29 cellular contexts compared by ENCODE assay signal in the genomic region with DNA sequence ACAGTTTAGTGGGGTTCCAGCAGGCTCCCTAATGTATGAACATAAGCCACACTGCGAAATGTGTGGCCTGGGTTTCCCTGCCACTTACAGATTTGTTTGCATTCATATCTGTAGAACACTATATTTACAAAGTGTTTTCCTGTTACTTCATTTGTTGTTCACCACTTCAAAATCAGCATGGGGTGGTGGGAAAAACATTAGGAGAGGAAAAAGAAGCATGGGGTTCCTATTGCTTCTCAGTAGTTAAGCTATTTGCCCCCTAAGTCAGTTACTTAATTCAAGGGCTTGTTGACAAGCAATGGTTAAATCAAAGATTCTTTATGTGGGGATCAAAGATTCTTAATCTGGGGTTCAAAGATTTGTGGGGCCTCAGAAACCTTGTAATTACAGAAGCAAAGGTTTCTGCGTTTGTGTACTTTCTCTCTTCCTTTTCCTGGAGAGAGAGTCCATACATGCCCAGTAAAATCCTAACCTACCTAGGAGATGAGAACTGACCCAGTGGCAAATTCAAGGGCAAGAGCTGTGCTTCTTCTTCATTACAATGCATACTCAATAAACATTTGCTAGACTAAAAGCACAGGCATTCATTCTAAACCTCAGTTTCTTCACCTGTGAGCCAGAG. TPM values are rescaled to one million over a fixed set of nuclear protein-coding genes. Genes with fewer than 3 reads are reported as not detected.
A peak's percentile ranks its signal among the peaks of the same experiment; 100 is the strongest.
DNase-seq lines count a peak whose midpoint lies in the region; ATAC-seq and TF ChIP-seq lines count a peak whose summit lies in the region.
"Had no signal": no experiment of that assay in that cellular context is flagged by ENCODE, and none has a peak within 500 bp of the region (broad histone marks: within the 10 kb centered on the region; RNA-seq: fewer than 3 reads in every experiment).

No MANE protein-coding gene starts in this region.

- H4K20me1 ChIP-seq in BLaER1, result peaks cover 100% of the 10 kb centered on the region
- no peaks in the 10 kb centered on the region; the same call in 1 of the 2 replicates for H4K20me1 ChIP-seq in GM23338 (replicated peaks; ENCODE audit: insufficient read depth)
- no peaks in the 10 kb centered on the region for H4K20me1 ChIP-seq in neural cell (ENCODE audit: insufficient read depth)

- peaks cover 80% of the 10 kb centered on the region for H3K36me3 ChIP-seq in BLaER1
- H3K36me3 ChIP-seq in GM23338 (ENCODE audit: insufficient read depth), result no peaks in the 10 kb centered on the region
- H3K36me3 ChIP-seq in neural cell (ENCODE audit: insufficient read depth, low read length), result no peaks in the 10 kb centered on the region
- H3K36me3 ChIP-seq: left ventricle myocardium inferior had no signal

- peak; percentile 28 for ATAC-seq in GM23338
- no peak for ATAC-seq in GM18505 (IDR thresholded peaks at IDR 0.05; ENCODE audit: unreplicated experiment)
- no peak for ATAC-seq in GM21723 (IDR thresholded peaks at IDR 0.05; ENCODE audit: unreplicated experiment)
- ATAC-seq: HepG2; naive thymus-derived CD4-positive, alpha-beta T cell had no signal

- no peak for DNase-seq in GM23338 (ENCODE audit: low spot score)
- DNase-seq in NCI-H345 treated with DMSO at 0.1 percent for 48 hours (lab: John Stamatoyannopoulos, UW; ENCODE audit: unreplicated experiment), result no peak
- no peak for DNase-seq in H4 (ENCODE audit: low spot score)
- DNase-seq: activated CD4-positive, alpha-beta T cell treated with anti-CD3 and anti-CD28 coated beads, Interleukin-2, amount 50 U/mL, for 4 hours; activated CD4-positive, CD25-positive, alpha-beta regulatory T cell; amygdala; DMS79 treated with DMSO at 0.1 percent for 48 hours; HFFc6; Kasumi-1; left ventricle myocardium inferior; naive thymus-derived CD4-positive, alpha-beta T cell; NCI-H146; NCI-H2107; NCI-H510A treated with DMSO at 0.1 percent for 48 hours; NK-92 treated with Interleukin-12 subunit alpha and Interleukin-12 subunit beta, amount 100 ng/mL, for 24 hours; SHP77; stimulated activated CD4-positive, alpha-beta T cell treated with anti-CD3 and anti-CD28 coated beads, Interleukin-2, amount 100 ng/mL, for 24 hours; T-helper 9 cell had no signal

- H3K27me3 Mint-ChIP-seq in GM23338 (ENCODE audit: insufficient read depth, low read depth, poor library complexity) (no peaks in the 10 kb centered on the region), brain (no peaks in the 10 kb centered on the region)
- H3K27me3 Mint-ChIP-seq: activated naive CD4-positive, alpha-beta T cell treated with anti-CD3 and anti-CD28 coated beads, Interleukin-2, amount 50 U/mL, for 24 hours; dendritic cell treated with granulocyte-macrophage colony-stimulating factor and Interleukin-4, amounts not matched to agents 40 ng/mL and 50 ng/mL, for 4 days; naive thymus-derived CD4-positive, alpha-beta T cell had no signal

- H3K9me2 ChIP-seq in GM23338 (ENCODE audit: insufficient read depth) (no peaks in the 10 kb centered on the region), neural cell (ENCODE audit: insufficient read depth, low read length) (no peaks in the 10 kb centered on the region)

- no peaks in the 10 kb centered on the region for H3F3A ChIP-seq in GM23338 (replicated peaks; ENCODE audit: low read depth)
- no peaks in the 10 kb centered on the region for H3F3A ChIP-seq in neural cell (ENCODE audit: insufficient read depth, low read length, poor library complexity, severe bottlenecking)

- H3K4me1 Mint-ChIP-seq in GM23338 (peaks cover 52% of the 10 kb centered on the region), brain (peaks cover 81% of the 10 kb centered on the region)
- H3K4me1 Mint-ChIP-seq: activated naive CD4-positive, alpha-beta T cell treated with anti-CD3 and anti-CD28 coated beads, Interleukin-2, amount 50 U/mL, for 24 hours; naive thymus-derived CD4-positive, alpha-beta T cell had no signal

- no peak overlapping the region; the same call in 1 of the 2 replicates for H3K27ac ChIP-seq in BLaER1
- H3K27ac ChIP-seq in GM23338 (ENCODE audit: low read depth), result peak overlapping the region; percentile 52; the same call in 1 of the 2 replicates
- no peak overlapping the region for H3K27ac ChIP-seq in neural cell (ENCODE audit: low read length)
- H3K27ac ChIP-seq: HL-60, left ventricle myocardium inferior had no signal

- H3K4me1 ChIP-seq in BLaER1 (peaks cover 87% of the 10 kb centered on the region), GM23338 (ENCODE audit: insufficient read depth) (peaks cover 47% of the 10 kb centered on the region)

- H3K4me3 ChIP-seq in BLaER1, result no peak overlapping the region
- H3K4me3 ChIP-seq in GM23338, result no peak overlapping the region
- H3K4me3 ChIP-seq in neural cell (ENCODE audit: low read length), result peak overlapping the region; percentile 11
- H3K4me3 ChIP-seq: BLaER1 treated with 17β-estradiol and CSF1 and Interleukin-3, amounts not matched to agents 10 nM and 100 nM; left ventricle myocardium inferior had no signal

- H3K9me3 ChIP-seq in BLaER1 (0 out of 2 replicates have a peak, but pooled peaks cover 5% of the 10 kb centered on the region), neural cell (ENCODE audit: low read length) (no peaks in the 10 kb centered on the region)
- H3K9me3 ChIP-seq: left ventricle myocardium inferior had no signal

- H3K36me3 Mint-ChIP-seq in GM23338 (ENCODE audit: low read depth) (no peaks in the 10 kb centered on the region; the same call in 2 of the 3 replicates), brain (peaks cover 18% of the 10 kb centered on the region)
- H3K36me3 Mint-ChIP-seq: activated naive CD4-positive, alpha-beta T cell treated with anti-CD3 and anti-CD28 coated beads, Interleukin-2, amount 50 U/mL, for 24 hours; naive thymus-derived CD4-positive, alpha-beta T cell had no signal

- TF ChIP-seq POLR2A in GM18505 (IDR thresholded peaks at IDR 0.05; ENCODE audit: borderline replicate concordance, extremely low read depth, insufficient read depth, insufficient read length), result no peak

- H3K27me3 ChIP-seq in BLaER1 (no peaks in the 10 kb centered on the region), GM23338 (ENCODE audit: insufficient read depth) (no peaks in the 10 kb centered on the region), neural cell (ENCODE audit: insufficient read depth, low read depth, low read length) (no peaks in the 10 kb centered on the region)
- H3K27me3 ChIP-seq: BLaER1 treated with 17β-estradiol and CSF1 and Interleukin-3, amounts not matched to agents 10 nM and 100 nM had no signal

- TF ChIP-seq RAD21 in neural cell (conservative IDR thresholded peaks at IDR 0.05), result no peak

- H3K4me2 ChIP-seq in BLaER1 (peak overlapping the region; percentile 3; the same call in 1 of the 2 replicates), GM23338 (peak overlapping the region; percentile 11; the same call in 1 of the 2 replicates), neural cell (ENCODE audit: low read length) (peak overlapping the region; percentile 23)

- H2AFZ ChIP-seq in GM23338 (no peak overlapping the region), neural cell (ENCODE audit: low read depth, low read length) (no peak overlapping the region)

- no peak for TF ChIP-seq EP300 in neural cell (conservative IDR thresholded peaks at IDR 0.05; ENCODE audit: poor library complexity, severe bottlenecking)

- peaks cover 99% of the 10 kb centered on the region for H3K79me2 ChIP-seq in GM23338 (replicated peaks; ENCODE audit: insufficient read depth)
- H3K79me2 ChIP-seq in neural cell (replicated peaks; ENCODE audit: insufficient read depth, low read length), result peaks cover 76% of the 10 kb centered on the region

- H3K27ac Mint-ChIP-seq in GM23338 (no peak overlapping the region), brain (peak overlapping the region in 4 of 5 experiments; percentile 38 to 94 (median 84))
- H3K27ac Mint-ChIP-seq: activated naive CD4-positive, alpha-beta T cell treated with anti-CD3 and anti-CD28 coated beads, Interleukin-2, amount 50 U/mL, for 24 hours; activated T-helper 1 cell treated with anti-CD3 and anti-CD28 coated beads, Interleukin-12 subunit alpha, Interleukin-12 subunit beta, Interleukin-2, Interleukin-4 antibody, amounts not matched to agents 30 ng/mL and 10 ng/mL and 1 ng/mL, durations not matched to agents 14 hours and 24 hours and 36 hours; dendritic cell treated with granulocyte-macrophage colony-stimulating factor and Interleukin-4, amounts not matched to agents 40 ng/mL and 50 ng/mL, for 4 days; HFFc6; naive thymus-derived CD4-positive, alpha-beta T cell had no signal

- no peaks in the 10 kb centered on the region for H3K9me3 Mint-ChIP-seq in GM23338
- peaks cover 0 to 3% (median 0%) of the 10 kb centered on the region in 5 experiments for H3K9me3 Mint-ChIP-seq in brain
- H3K9me3 Mint-ChIP-seq: activated naive CD4-positive, alpha-beta T cell treated with anti-CD3 and anti-CD28 coated beads, Interleukin-2, amount 50 U/mL, for 24 hours; activated T-helper 1 cell treated with anti-CD3 and anti-CD28 coated beads, Interleukin-12 subunit alpha, Interleukin-12 subunit beta, Interleukin-2, Interleukin-4 antibody, amounts not matched to agents 30 ng/mL and 10 ng/mL and 1 ng/mL, durations not matched to agents 14 hours and 24 hours and 36 hours; dendritic cell treated with granulocyte-macrophage colony-stimulating factor and Interleukin-4, amounts not matched to agents 40 ng/mL and 50 ng/mL, for 4 days; HFFc6 had no signal

- H3K4me3 Mint-ChIP-seq in GM23338 (no peak overlapping the region), brain (peak overlapping the region in 3 of 5 experiments; percentile 69 to 77 (median 76))
- H3K4me3 Mint-ChIP-seq: activated naive CD4-positive, alpha-beta T cell treated with anti-CD3 and anti-CD28 coated beads, Interleukin-2, amount 50 U/mL, for 24 hours; activated T-helper 1 cell treated with anti-CD3 and anti-CD28 coated beads, Interleukin-12 subunit alpha, Interleukin-12 subunit beta, Interleukin-2, Interleukin-4 antibody, amounts not matched to agents 30 ng/mL and 10 ng/mL and 1 ng/mL, durations not matched to agents 14 hours and 24 hours and 36 hours; dendritic cell treated with granulocyte-macrophage colony-stimulating factor and Interleukin-4, amounts not matched to agents 40 ng/mL and 50 ng/mL, for 4 days; HFFc6; naive thymus-derived CD4-positive, alpha-beta T cell had no signal

- TF ChIP-seq CTCF in GM23338 (conservative IDR thresholded peaks at IDR 0.05; ENCODE audit: low read depth in 2 of 2), result no peak
- no peak for TF ChIP-seq CTCF in brain (conservative IDR thresholded peaks at IDR 0.05)
- no peak for TF ChIP-seq CTCF in neural cell (IDR thresholded peaks at IDR 0.05; ENCODE audit: poor library complexity, severe bottlenecking)

- H3K9ac ChIP-seq in BLaER1 (no peak overlapping the region), neural cell (ENCODE audit: low read length) (no peak overlapping the region)

TF ChIP-seq in GM23338, 12 proteins besides CTCF, POLR2A, EP300 and RAD21 (continues in another document):
- no peak for TF ChIP-seq POLR2AphosphoS5 (IDR thresholded peaks at IDR 0.05; ENCODE audit: low read depth)

RNA-seq across cellular contexts. Expression of a gene that starts 27.0 kb away (rescaled TPM):
- total RNA-seq in GM23338 (2014; rRNA removed; shearing (Covaris generic)), result 39.7 and 42.4 TPM in 2 replicates
- polyA plus RNA-seq in GM23338 (2016; fragmentation: Nextera tagmentation; extraction: Ambion mirVana) (20.0 and 20.5 TPM in 2 replicates), brain (ENCODE audit: insufficient read depth, low read depth, low replicate concordance) (15.6 TPM), neural cell (32.4 and 39.3 TPM in 2 replicates)
- 105 and 110 TPM in 2 replicates for polyA minus RNA-seq in neural cell
- 20.8 and 28.0 TPM in 2 replicates for total RNA-seq in H4 (2014; rRNA removed; shearing (Covaris generic))
- total RNA-seq: activated T-helper 1 cell treated with anti-CD3 and anti-CD28 coated beads, Interleukin-12 subunit alpha, Interleukin-12 subunit beta, Interleukin-2, Interleukin-4 antibody, amounts not matched to agents 30 ng/mL and 10 ng/mL and 1 ng/mL, durations not matched to agents 14 hours and 24 hours and 36 hours had no signal
- polyA plus RNA-seq: naive thymus-derived CD4-positive, alpha-beta T cell had no signal
